ENCODE assay signal across 21 cellular contexts in the genomic region with DNA sequence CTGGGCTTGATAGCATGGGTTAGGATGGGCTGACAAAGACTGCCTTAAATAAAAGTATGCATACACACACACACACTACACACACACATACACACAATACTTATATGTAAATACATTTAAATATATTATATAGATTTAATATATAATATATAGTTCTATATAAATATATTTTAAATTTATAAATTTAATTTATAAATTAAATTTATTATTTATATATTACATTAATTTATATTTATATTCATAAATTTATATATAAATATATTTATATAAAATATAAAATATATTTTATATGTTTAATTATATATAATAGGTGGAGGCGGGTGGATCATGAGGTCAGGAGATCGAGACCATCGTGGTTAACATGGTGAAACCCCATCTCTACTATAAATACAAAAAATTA.
DNase-seq lines count a peak whose midpoint lies in the region; ATAC-seq, FAIRE-seq and TF ChIP-seq lines count a peak whose summit lies in the region.
"Had no signal": no experiment of that assay in that cellular context is flagged by ENCODE, and none has a peak within 500 bp of the region (broad histone marks: within the 10 kb centered on the region; RNA-seq: fewer than 3 reads in every experiment).

No MANE protein-coding gene starts in this region.

- H3K27ac ChIP-seq in small intestine (ENCODE audit: low read depth in 1 of 2, low read length in 1 of 2) = no peak overlapping the region
- H3K27ac ChIP-seq: BLaER1, C4-2B had no signal

- H3K4me3 Mint-ChIP-seq in WTC11 = no peak overlapping the region
- H3K4me3 Mint-ChIP-seq: CD4-positive, CD25-positive, alpha-beta regulatory T cell; CD8-positive, alpha-beta T cell; GM23338; H9 had no signal

- no peak for DNase-seq in WTC11 (ENCODE audit: low spot score)
- no peak for DNase-seq in frontal cortex (ENCODE audit: low spot score in 2 of 2)
- DNase-seq in small intestine = no peak
- no peak for DNase-seq in BE2C
- DNase-seq in activated CD4-positive, CD25-positive, alpha-beta regulatory T cell treated with anti-CD3 and anti-CD28 coated beads, Interleukin-2, amount 50 U/mL, for 72 hours = no peak
- no peak for DNase-seq in hepatic stellate cell (ENCODE audit: low spot score)
- DNase-seq: 8988T; Caco-2; CD4-positive, CD25-positive, alpha-beta regulatory T cell; CD8-positive, alpha-beta T cell; DMS153; DND-41; GDM1; H9 had no signal

- peaks cover 33% of the 10 kb centered on the region for H3K4me1 Mint-ChIP-seq in WTC11
- H3K4me1 Mint-ChIP-seq: CD4-positive, CD25-positive, alpha-beta regulatory T cell had no signal

- POLR2A ChIA-PET in WTC11 (lab: Charles Lee) = no interaction called here

- H3K27me3 ChIP-seq in small intestine (ENCODE audit: control insufficient read depth in 2 of 2, insufficient read depth in 2 of 2, low read length in 2 of 2) = no peaks in the 10 kb centered on the region
- H3K27me3 ChIP-seq in BE2C = no peaks in the 10 kb centered on the region
- H3K27me3 ChIP-seq: BLaER1 had no signal

- TF ChIP-seq CTCF in WTC11 (IDR thresholded peaks at IDR 0.05) (no peak), BE2C (IDR thresholded peaks at IDR 0.05; ENCODE audit: low read depth, low read length) (no peak)

- CTCF ChIA-PET in WTC11 (lab: Charles Lee) = no interaction called here

- H3K9me3 ChIP-seq in small intestine (ENCODE audit: control insufficient read depth, low read depth) (no peaks in the 10 kb centered on the region), BE2C (peaks cover 2% of the 10 kb centered on the region; the same call in 1 of the 2 replicates)
- H3K9me3 ChIP-seq: BLaER1, Caco-2 had no signal

- ATAC-seq in WTC11 = no peak
- ATAC-seq: CD8-positive, alpha-beta T cell; GM12878; GM23338; HCT116 had no signal

- H3K4me3 ChIP-seq in small intestine (ENCODE audit: low read depth in 1 of 2, low read length in 2 of 2) (no peak overlapping the region), BE2C (ENCODE audit: low read depth, low read length) (no peak overlapping the region)
- H3K4me3 ChIP-seq: BLaER1, GM12878, GM23338 had no signal

- H3K36me3 ChIP-seq in small intestine (ENCODE audit: control insufficient read depth in 2 of 2, insufficient read depth in 2 of 2, low read length in 2 of 2) = no peaks in the 10 kb centered on the region
- H3K36me3 ChIP-seq in BE2C = no peaks in the 10 kb centered on the region
- H3K36me3 ChIP-seq: BLaER1 had no signal

- H3K36me3 Mint-ChIP-seq in WTC11 = no peaks in the 10 kb centered on the region
- H3K36me3 Mint-ChIP-seq: CD4-positive, CD25-positive, alpha-beta regulatory T cell; CD8-positive, alpha-beta T cell had no signal

- FAIRE-seq in G401.6 (lab: Jason Lieb, UNC) (peak; percentile 96), frontal cortex (lab: Jason Lieb, UNC) (peak; percentile 87), small intestine (lab: Jason Lieb, UNC) (peak; percentile 97)
- FAIRE-seq: GM12878, GM19239 had no signal

- H3K4me1 ChIP-seq in small intestine (ENCODE audit: control insufficient read depth in 2 of 2, insufficient read depth in 1 of 2, low read depth in 1 of 2, low read length in 1 of 2) = no peaks in the 10 kb centered on the region
- no peaks in the 10 kb centered on the region for H3K4me1 ChIP-seq in BE2C
- H3K4me1 ChIP-seq: BLaER1, Caco-2 had no signal

- WGBS in small intestine, 3 donors = 72 to 96% (median 83%) methylated on average over 3 of the region's 3 CpGs

- no peak overlapping the region for H3K27ac Mint-ChIP-seq in WTC11
- H3K27ac Mint-ChIP-seq: CD4-positive, CD25-positive, alpha-beta regulatory T cell; CD8-positive, alpha-beta T cell; GM23338; H9 had no signal

- no peaks in the 10 kb centered on the region for H3K9me3 Mint-ChIP-seq in WTC11
- H3K9me3 Mint-ChIP-seq: CD8-positive, alpha-beta T cell; GM23338; H9 had no signal

- peaks cover 3% of the 10 kb centered on the region; the same call in 1 of the 2 replicates for H3K27me3 Mint-ChIP-seq in WTC11 (ENCODE audit: low read depth)

TF ChIP-seq in WTC11, 78 proteins besides CTCF, POLR2A, EP300 and RAD21:
- TF ChIP-seq, protein P1, sequence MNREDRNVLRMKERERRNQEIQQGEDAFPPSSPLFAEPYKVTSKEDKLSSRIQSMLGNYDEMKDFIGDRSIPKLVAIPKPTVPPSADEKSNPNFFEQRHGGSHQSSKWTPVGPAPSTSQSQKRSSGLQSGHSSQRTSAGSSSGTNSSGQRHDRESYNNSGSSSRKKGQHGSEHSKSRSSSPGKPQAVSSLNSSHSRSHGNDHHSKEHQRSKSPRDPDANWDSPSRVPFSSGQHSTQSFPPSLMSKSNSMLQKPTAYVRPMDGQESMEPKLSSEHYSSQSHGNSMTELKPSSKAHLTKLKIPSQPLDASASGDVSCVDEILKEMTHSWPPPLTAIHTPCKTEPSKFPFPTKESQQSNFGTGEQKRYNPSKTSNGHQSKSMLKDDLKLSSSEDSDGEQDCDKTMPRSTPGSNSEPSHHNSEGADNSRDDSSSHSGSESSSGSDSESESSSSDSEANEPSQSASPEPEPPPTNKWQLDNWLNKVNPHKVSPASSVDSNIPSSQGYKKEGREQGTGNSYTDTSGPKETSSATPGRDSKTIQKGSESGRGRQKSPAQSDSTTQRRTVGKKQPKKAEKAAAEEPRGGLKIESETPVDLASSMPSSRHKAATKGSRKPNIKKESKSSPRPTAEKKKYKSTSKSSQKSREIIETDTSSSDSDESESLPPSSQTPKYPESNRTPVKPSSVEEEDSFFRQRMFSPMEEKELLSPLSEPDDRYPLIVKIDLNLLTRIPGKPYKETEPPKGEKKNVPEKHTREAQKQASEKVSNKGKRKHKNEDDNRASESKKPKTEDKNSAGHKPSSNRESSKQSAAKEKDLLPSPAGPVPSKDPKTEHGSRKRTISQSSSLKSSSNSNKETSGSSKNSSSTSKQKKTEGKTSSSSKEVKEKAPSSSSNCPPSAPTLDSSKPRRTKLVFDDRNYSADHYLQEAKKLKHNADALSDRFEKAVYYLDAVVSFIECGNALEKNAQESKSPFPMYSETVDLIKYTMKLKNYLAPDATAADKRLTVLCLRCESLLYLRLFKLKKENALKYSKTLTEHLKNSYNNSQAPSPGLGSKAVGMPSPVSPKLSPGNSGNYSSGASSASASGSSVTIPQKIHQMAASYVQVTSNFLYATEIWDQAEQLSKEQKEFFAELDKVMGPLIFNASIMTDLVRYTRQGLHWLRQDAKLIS (CRISPR knock-in tag; IDR thresholded peaks at IDR 0.05; ENCODE audit: borderline replicate concordance) = no peak
- TF ChIP-seq SMAD3 (CRISPR knock-in tag; IDR thresholded peaks at IDR 0.05; ENCODE audit: borderline replicate concordance) (no peak), HMGA2 (CRISPR knock-in tag; IDR thresholded peaks at IDR 0.05) (peak; percentile 97; the same call in 1 of the 2 replicates)
